In the genomic region with DNA sequence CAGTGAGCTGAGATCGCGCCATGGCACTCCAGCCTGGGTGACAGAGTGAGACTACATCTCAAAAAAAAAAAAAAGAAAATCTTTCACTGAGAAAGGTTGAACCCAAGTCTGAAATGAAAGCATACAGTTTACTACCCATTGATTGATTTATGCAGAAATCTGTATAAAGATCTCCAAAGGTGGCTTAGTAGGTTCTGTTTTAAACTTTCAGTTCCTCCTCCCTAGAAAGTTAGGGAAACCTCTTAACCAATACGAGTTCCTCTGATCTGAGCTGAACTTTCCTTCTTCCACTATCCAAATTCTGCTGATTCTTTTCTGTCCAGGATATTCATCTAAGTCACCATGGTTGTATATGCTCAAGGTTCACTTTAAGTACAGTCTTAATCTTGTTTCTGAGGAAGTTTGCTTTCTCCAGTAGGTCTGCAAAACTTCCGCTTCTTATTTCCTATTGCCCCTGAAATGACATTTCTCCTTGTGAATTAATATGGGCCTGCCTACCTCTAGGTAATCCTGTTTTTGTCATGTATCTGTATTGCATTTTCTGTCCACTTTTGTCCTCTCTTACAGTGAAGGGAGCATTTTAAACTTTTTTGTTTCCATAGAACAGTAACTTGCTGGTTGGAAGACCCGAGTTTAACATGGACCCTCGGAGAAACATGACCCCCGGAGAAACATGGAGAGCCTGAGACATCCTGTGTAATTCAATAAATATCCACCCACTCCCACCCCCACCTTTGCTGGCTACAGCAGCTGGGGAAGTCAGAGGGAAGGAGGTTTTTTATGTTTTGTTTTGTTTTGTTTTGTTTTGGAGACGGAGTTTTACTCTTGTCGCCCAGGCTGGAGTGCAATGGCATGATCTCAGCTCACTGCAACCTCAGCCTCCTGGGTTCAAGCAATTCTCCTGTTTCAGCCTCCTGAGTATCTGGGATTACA, we compare ENCODE assay signal across 2 cellular contexts.
A peak's percentile ranks its signal among the peaks of the same experiment; 100 is the strongest.
TF ChIP-seq lines count a peak whose summit lies in the region.

No MANE protein-coding gene starts in this region.

TF ChIP-seq in liver, 16 proteins besides CTCF, POLR2A, EP300 and RAD21:
- TF ChIP-seq RXRA (IDR thresholded peaks at IDR 0.05) (peak in 1 of 2 donors; percentile 14), NR2F2 (IDR thresholded peaks at IDR 0.05) (peak; percentile 32), HNF4G (IDR thresholded peaks at IDR 0.05) (no peak)

TF ChIP-seq in HepG2, 621 proteins besides CTCF, POLR2A, EP300 and RAD21:
- no peak for TF ChIP-seq GATAD1 (CRISPR knock-in tag; IDR thresholded peaks at IDR 0.05)
- TF ChIP-seq, protein P1, sequence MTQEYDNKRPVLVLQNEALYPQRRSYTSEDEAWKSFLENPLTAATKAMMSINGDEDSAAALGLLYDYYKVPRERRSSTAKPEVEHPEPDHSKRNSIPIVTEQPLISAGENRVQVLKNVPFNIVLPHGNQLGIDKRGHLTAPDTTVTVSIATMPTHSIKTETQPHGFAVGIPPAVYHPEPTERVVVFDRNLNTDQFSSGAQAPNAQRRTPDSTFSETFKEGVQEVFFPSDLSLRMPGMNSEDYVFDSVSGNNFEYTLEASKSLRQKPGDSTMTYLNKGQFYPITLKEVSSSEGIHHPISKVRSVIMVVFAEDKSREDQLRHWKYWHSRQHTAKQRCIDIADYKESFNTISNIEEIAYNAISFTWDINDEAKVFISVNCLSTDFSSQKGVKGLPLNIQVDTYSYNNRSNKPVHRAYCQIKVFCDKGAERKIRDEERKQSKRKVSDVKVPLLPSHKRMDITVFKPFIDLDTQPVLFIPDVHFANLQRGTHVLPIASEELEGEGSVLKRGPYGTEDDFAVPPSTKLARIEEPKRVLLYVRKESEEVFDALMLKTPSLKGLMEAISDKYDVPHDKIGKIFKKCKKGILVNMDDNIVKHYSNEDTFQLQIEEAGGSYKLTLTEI (CRISPR knock-in tag; conservative IDR thresholded peaks at IDR 0.05): no peak
- TF ChIP-seq RORA (CRISPR knock-in tag; IDR thresholded peaks at IDR 0.05): no peak
- no peak for TF ChIP-seq FOXA1 (IDR thresholded peaks at IDR 0.05)
- no peak for TF ChIP-seq FOXA1 (CRISPR knock-in tag; IDR thresholded peaks at IDR 0.05)
- TF ChIP-seq ZBTB44 (CRISPR knock-in tag; IDR thresholded peaks at IDR 0.05): no peak
- TF ChIP-seq SYNCRIP (IDR thresholded peaks at IDR 0.05; ENCODE audit: insufficient read depth, low read depth, low read length): no peak
- no peak for TF ChIP-seq SNAI1 (CRISPR knock-in tag; IDR thresholded peaks at IDR 0.05; ENCODE audit: borderline replicate concordance)
- no peak for TF ChIP-seq ETV5 (CRISPR knock-in tag; IDR thresholded peaks at IDR 0.05; ENCODE audit: borderline replicate concordance)
- TF ChIP-seq MED1 (CRISPR knock-in tag; IDR thresholded peaks at IDR 0.05): no peak
- no peak for TF ChIP-seq GATAD2A (CRISPR knock-in tag; IDR thresholded peaks at IDR 0.05)
